8 cellular contexts compared by ENCODE assay signal in the genomic region with DNA sequence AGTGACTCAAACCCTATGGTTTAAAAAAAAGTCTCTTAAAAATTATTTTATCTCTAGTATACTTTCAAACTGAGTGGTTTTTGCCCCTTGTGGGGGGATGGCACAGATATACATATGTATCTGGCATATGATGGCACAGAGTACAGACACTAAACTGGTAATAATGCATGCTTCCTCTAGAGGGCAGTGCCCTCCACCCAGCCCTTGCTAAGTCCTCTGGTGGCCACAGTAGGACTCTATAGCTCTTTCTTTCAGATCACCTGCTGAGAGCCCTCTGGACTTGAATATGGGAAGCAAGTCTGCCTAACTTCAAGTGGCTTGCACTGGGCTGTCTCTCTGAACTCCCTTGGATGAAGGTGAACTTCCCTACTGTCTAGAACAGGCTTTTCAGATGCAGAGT.
A peak's percentile ranks its signal among the peaks of the same experiment; 100 is the strongest.
DNase-seq lines count a peak whose midpoint lies in the region; ATAC-seq, FAIRE-seq and TF ChIP-seq lines count a peak whose summit lies in the region.

No MANE protein-coding gene starts in this region.

- peak; percentile 47 for TF ChIP-seq CTCF in glutamatergic neuron (IDR thresholded peaks at IDR 0.05; ENCODE audit: partially characterized antibody, unreplicated experiment)

- H3K27ac Mint-ChIP-seq in T-helper 17 cell: no peak overlapping the region
- H3K27ac Mint-ChIP-seq in glutamatergic neuron (ENCODE audit: unreplicated experiment): no peak overlapping the region

- H3K36me3 Mint-ChIP-seq in T-helper 17 cell (ENCODE audit: low read depth): no peaks in the 10 kb centered on the region
- no peaks in the 10 kb centered on the region for H3K36me3 Mint-ChIP-seq in glutamatergic neuron (ENCODE audit: unreplicated experiment)

- ATAC-seq in GM19351 (IDR thresholded peaks at IDR 0.05; ENCODE audit: unreplicated experiment) (peak; percentile 96), HG03558 (IDR thresholded peaks at IDR 0.05; ENCODE audit: extremely low read depth, unreplicated experiment) (peak; percentile 87), T-helper 17 cell (peak; percentile 59), GM19035 (IDR thresholded peaks at IDR 0.05; ENCODE audit: unreplicated experiment) (no peak)

- DNase-seq in DMS114 treated with DMSO at 0.1 percent for 48 hours (lab: John Stamatoyannopoulos, UW; ENCODE audit: unreplicated experiment) (peak; percentile 5), T-helper 17 cell (no peak), glutamatergic neuron (no peak), activated gamma-delta T cell treated with Interleukin-2 at 50 U/mL for 16 hours (no peak), H54 (ENCODE audit: insufficient read length, low spot score) (no peak)

- no peaks in the 10 kb centered on the region for H3K9me3 ChIP-seq in T-helper 17 cell (ENCODE audit: control insufficient read depth, low read length, poor library complexity, severe bottlenecking)

- H3K4me3 Mint-ChIP-seq in T-helper 17 cell (no peak overlapping the region), glutamatergic neuron (ENCODE audit: unreplicated experiment) (no peak overlapping the region)

- FAIRE-seq in H54 (lab: Jason Lieb, UNC): no peak

- no peaks in the 10 kb centered on the region for H3K9me3 Mint-ChIP-seq in glutamatergic neuron (ENCODE audit: unreplicated experiment)

- H3K27me3 Mint-ChIP-seq in T-helper 17 cell (peaks cover 14% of the 10 kb centered on the region), glutamatergic neuron (ENCODE audit: unreplicated experiment) (peaks cover 4% of the 10 kb centered on the region)

- H3K4me1 Mint-ChIP-seq in T-helper 17 cell: peaks cover 2% of the 10 kb centered on the region
- no peaks in the 10 kb centered on the region for H3K4me1 Mint-ChIP-seq in glutamatergic neuron (ENCODE audit: low read depth, unreplicated experiment)

- TF ChIP-seq POLR2A in H54 (IDR thresholded peaks at IDR 0.05; ENCODE audit: low read depth, low read length): no peak
